In genomic region chr21:45938811-45939520, GRCh38 we compare ENCODE assay signal across 3 cellular contexts.
TF ChIP-seq lines count a peak whose summit lies in the region.

No MANE protein-coding gene starts in this region.

TF ChIP-seq in SK-N-SH, 30 proteins besides CTCF, POLR2A, EP300 and RAD21:
- no peak for TF ChIP-seq TEAD4 (IDR thresholded peaks at IDR 0.05; ENCODE audit: borderline replicate concordance, insufficient read depth)
- no peak for TF ChIP-seq GATA2 (CRISPR knock-in tag; IDR thresholded peaks at IDR 0.05)

TF ChIP-seq in SK-N-SH treated with all-trans-retinoic acid at 6 μM for 48 hours, 23 proteins besides CTCF, POLR2A, EP300 and RAD21:
- no peak for TF ChIP-seq ISL1 (CRISPR knock-in tag; IDR thresholded peaks at IDR 0.05)
- TF ChIP-seq ARNTL (CRISPR knock-in tag; IDR thresholded peaks at IDR 0.05; ENCODE audit: borderline replicate concordance, low read depth) = no peak
- no peak for TF ChIP-seq ZC3H10 (CRISPR knock-in tag; IDR thresholded peaks at IDR 0.05)
- no peak for TF ChIP-seq RARB (CRISPR knock-in tag; IDR thresholded peaks at IDR 0.05)
- TF ChIP-seq TCF4 (CRISPR knock-in tag; IDR thresholded peaks at IDR 0.05; ENCODE audit: borderline replicate concordance) = no peak
- TF ChIP-seq POU6F1 (CRISPR knock-in tag; IDR thresholded peaks at IDR 0.05; ENCODE audit: borderline replicate concordance, low read depth) = no peak
- TF ChIP-seq BACH2 (CRISPR knock-in tag; IDR thresholded peaks at IDR 0.05; ENCODE audit: borderline replicate concordance) = no peak
- TF ChIP-seq ZNF70 (CRISPR knock-in tag; IDR thresholded peaks at IDR 0.05) = no peak
- no peak for TF ChIP-seq ZFP30 (CRISPR knock-in tag; IDR thresholded peaks at IDR 0.05)

TF ChIP-seq in K562, 482 proteins besides CTCF, POLR2A, EP300 and RAD21:
- TF ChIP-seq PKNOX1 (IDR thresholded peaks at IDR 0.05) = peak; percentile 43; the same call in 1 of the 2 replicates
- TF ChIP-seq, protein P1, sequence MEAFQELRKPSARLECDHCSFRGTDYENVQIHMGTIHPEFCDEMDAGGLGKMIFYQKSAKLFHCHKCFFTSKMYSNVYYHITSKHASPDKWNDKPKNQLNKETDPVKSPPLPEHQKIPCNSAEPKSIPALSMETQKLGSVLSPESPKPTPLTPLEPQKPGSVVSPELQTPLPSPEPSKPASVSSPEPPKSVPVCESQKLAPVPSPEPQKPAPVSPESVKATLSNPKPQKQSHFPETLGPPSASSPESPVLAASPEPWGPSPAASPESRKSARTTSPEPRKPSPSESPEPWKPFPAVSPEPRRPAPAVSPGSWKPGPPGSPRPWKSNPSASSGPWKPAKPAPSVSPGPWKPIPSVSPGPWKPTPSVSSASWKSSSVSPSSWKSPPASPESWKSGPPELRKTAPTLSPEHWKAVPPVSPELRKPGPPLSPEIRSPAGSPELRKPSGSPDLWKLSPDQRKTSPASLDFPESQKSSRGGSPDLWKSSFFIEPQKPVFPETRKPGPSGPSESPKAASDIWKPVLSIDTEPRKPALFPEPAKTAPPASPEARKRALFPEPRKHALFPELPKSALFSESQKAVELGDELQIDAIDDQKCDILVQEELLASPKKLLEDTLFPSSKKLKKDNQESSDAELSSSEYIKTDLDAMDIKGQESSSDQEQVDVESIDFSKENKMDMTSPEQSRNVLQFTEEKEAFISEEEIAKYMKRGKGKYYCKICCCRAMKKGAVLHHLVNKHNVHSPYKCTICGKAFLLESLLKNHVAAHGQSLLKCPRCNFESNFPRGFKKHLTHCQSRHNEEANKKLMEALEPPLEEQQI (IDR thresholded peaks at IDR 0.05) = no peak
- TF ChIP-seq, protein P2, sequence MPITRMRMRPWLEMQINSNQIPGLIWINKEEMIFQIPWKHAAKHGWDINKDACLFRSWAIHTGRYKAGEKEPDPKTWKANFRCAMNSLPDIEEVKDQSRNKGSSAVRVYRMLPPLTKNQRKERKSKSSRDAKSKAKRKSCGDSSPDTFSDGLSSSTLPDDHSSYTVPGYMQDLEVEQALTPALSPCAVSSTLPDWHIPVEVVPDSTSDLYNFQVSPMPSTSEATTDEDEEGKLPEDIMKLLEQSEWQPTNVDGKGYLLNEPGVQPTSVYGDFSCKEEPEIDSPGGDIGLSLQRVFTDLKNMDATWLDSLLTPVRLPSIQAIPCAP (CRISPR knock-in tag; IDR thresholded peaks at IDR 0.05; ENCODE audit: borderline replicate concordance) = no peak
